ENCODE assay signal across 8 cellular contexts in genomic region chr1:240691521-240692338, GRCh38.
DNase-seq lines count a peak whose midpoint lies in the region; ATAC-seq and TF ChIP-seq lines count a peak whose summit lies in the region.

No MANE protein-coding gene starts in this region.

- DNase-seq in G401 (ENCODE audit: low spot score) (peak; percentile 65), NT2/D1 (ENCODE audit: low read depth, low spot score) (peak; percentile 72), endodermal cell (peak; percentile 84), NCI-H187 (lab: John Stamatoyannopoulos, UW) (no peak)
- DNase-seq in stimulated activated CD4-positive, alpha-beta T cell treated with anti-CD3 and anti-CD28 coated beads, Interleukin-2, amount 100 ng/mL, for 24 hours, result no peak

- in situ Hi-C loops in G401 (cut with HindIII; ENCODE audit: low sequenced_read_pairs), result no loop called here

- TF ChIP-seq EP300 in neural cell (conservative IDR thresholded peaks at IDR 0.05; ENCODE audit: poor library complexity, severe bottlenecking), result no peak

- H3K79me2 ChIP-seq in neural cell (replicated peaks; ENCODE audit: insufficient read depth, low read length), result no peaks in the 10 kb centered on the region

- no peaks in the 10 kb centered on the region for H3K9me3 Mint-ChIP-seq in endodermal cell

- H3K4me2 ChIP-seq in neural cell (ENCODE audit: low read length), result no peak overlapping the region

- H3K27ac Mint-ChIP-seq in endodermal cell, result no peak overlapping the region

- no peaks in the 10 kb centered on the region for H3F3A ChIP-seq in neural cell (ENCODE audit: insufficient read depth, low read length, poor library complexity, severe bottlenecking)

- H3K27ac ChIP-seq in 22Rv1, result no peak overlapping the region
- H3K27ac ChIP-seq in endodermal cell (ENCODE audit: low read depth, low read length), result no peak overlapping the region
- no peak overlapping the region for H3K27ac ChIP-seq in neural cell (ENCODE audit: low read length)

- TF ChIP-seq CTCF in 22Rv1 (IDR thresholded peaks at IDR 0.05) (peak; percentile 59), endodermal cell (conservative IDR thresholded peaks at IDR 0.05) (peak; percentile 88), neural cell (IDR thresholded peaks at IDR 0.05; ENCODE audit: poor library complexity, severe bottlenecking) (peak; percentile 90)

- H3K9me3 ChIP-seq in NT2/D1 (ENCODE audit: insufficient read depth, low read length) (no peaks in the 10 kb centered on the region), endodermal cell (ENCODE audit: control insufficient read depth, low read length) (no peaks in the 10 kb centered on the region), neural cell (ENCODE audit: low read length) (no peaks in the 10 kb centered on the region)

- H3K4me3 Mint-ChIP-seq in endodermal cell, result no peak overlapping the region

- TF ChIP-seq RAD21 in neural cell (conservative IDR thresholded peaks at IDR 0.05), result peak; percentile 96

- ATAC-seq in GM19324 (IDR thresholded peaks at IDR 0.05; ENCODE audit: low FRiP score, unreplicated experiment), result no peak

- H4K20me1 ChIP-seq in neural cell (ENCODE audit: insufficient read depth), result no peaks in the 10 kb centered on the region

- no peaks in the 10 kb centered on the region for H3K36me3 ChIP-seq in NT2/D1 (ENCODE audit: insufficient read depth, insufficient read length, low read length)
- no peaks in the 10 kb centered on the region for H3K36me3 ChIP-seq in endodermal cell (ENCODE audit: control insufficient read depth, insufficient read depth, low read length)
- H3K36me3 ChIP-seq in neural cell (ENCODE audit: insufficient read depth, low read length), result no peaks in the 10 kb centered on the region

- no peaks in the 10 kb centered on the region for H3K9me2 ChIP-seq in neural cell (ENCODE audit: insufficient read depth, low read length)

- H3K27me3 Mint-ChIP-seq in endodermal cell (ENCODE audit: insufficient read depth), result no peaks in the 10 kb centered on the region

- no peaks in the 10 kb centered on the region for H3K36me3 Mint-ChIP-seq in endodermal cell (ENCODE audit: low read depth)

- H3K4me3 ChIP-seq in NT2/D1 (ENCODE audit: insufficient read length, low read depth) (no peak overlapping the region), endodermal cell (ENCODE audit: low read length) (no peak overlapping the region), neural cell (ENCODE audit: low read length) (no peak overlapping the region)

- WGBS in endodermal cell (ENCODE audit: insufficient coverage in 1 of 2, insufficient read length in 1 of 2), 2 experiments, result 90 to 92% methylated on average over 11 of the region's 11 CpGs

- no peaks in the 10 kb centered on the region for H3K27me3 ChIP-seq in NT2/D1 (ENCODE audit: insufficient read depth, insufficient read length)
- H3K27me3 ChIP-seq in endodermal cell (ENCODE audit: control insufficient read depth, insufficient read depth, low read length, poor library complexity, severe bottlenecking), result no peaks in the 10 kb centered on the region
- no peaks in the 10 kb centered on the region for H3K27me3 ChIP-seq in neural cell (ENCODE audit: insufficient read depth, low read depth, low read length)

- no peaks in the 10 kb centered on the region for H3K4me1 ChIP-seq in NT2/D1 (ENCODE audit: insufficient read depth, insufficient read length)
- H3K4me1 ChIP-seq in endodermal cell (ENCODE audit: control insufficient read depth, insufficient read depth, low read length), result peaks cover 10% of the 10 kb centered on the region

- no peak overlapping the region for H3K9ac ChIP-seq in NT2/D1 (ENCODE audit: insufficient read length, low read depth)
- no peak overlapping the region for H3K9ac ChIP-seq in endodermal cell (ENCODE audit: extremely low read depth, low read length, poor library complexity, severe bottlenecking)
- H3K9ac ChIP-seq in neural cell (ENCODE audit: low read length), result no peak overlapping the region

- H2AFZ ChIP-seq in neural cell (ENCODE audit: low read depth, low read length), result no peak overlapping the region

- peaks cover 25% of the 10 kb centered on the region for H3K4me1 Mint-ChIP-seq in endodermal cell

TF ChIP-seq in neural cell, 6 proteins besides CTCF, POLR2A, EP300 and RAD21:
- no peak for TF ChIP-seq MXI1 (conservative IDR thresholded peaks at IDR 0.05; ENCODE audit: poor library complexity, severe bottlenecking)
- peak; percentile 96 for TF ChIP-seq SMC3 (conservative IDR thresholded peaks at IDR 0.05; ENCODE audit: poor library complexity)

Comparison
In these comparisons a context has a peak if more than half of its experiments do, and no peak if none do; other contexts are left out.
1. DNase-seq: peak in G401 (single experiment), NT2/D1 (single experiment) and endodermal cell (single experiment); none in stimulated activated CD4-positive, alpha-beta T cell treated with anti-CD3 and anti-CD28 coated beads, Interleukin-2, amount 100 ng/mL, for 24 hours (0 of 2) and NCI-H187 (0 of 2).
2. Peak in every context shown above with its lines, with median percentiles within 50 percentile points of each other: CTCF ChIP-seq.